Comparison of ENCODE assay signal across 20 cellular contexts in genomic region chr10:7423521-7423920, GRCh38. TPM values are rescaled to one million over a fixed set of nuclear protein-coding genes. Genes with fewer than 3 reads are reported as not detected.
DNase-seq lines count a peak whose midpoint lies in the region; ATAC-seq and TF ChIP-seq lines count a peak whose summit lies in the region.
"Had no signal": no experiment of that assay in that cellular context is flagged by ENCODE, and none has a peak within 500 bp of the region (broad histone marks: within the 10 kb centered on the region; RNA-seq: fewer than 3 reads in every experiment).

No MANE protein-coding gene starts in this region.

- H3K36me3 ChIP-seq in HUES6 (ENCODE audit: control insufficient read depth, insufficient read depth, low read length) (no peaks in the 10 kb centered on the region), PC-3 (ENCODE audit: low read depth, low read length) (no peaks in the 10 kb centered on the region)
- H3K36me3 ChIP-seq: BLaER1, Peyer's patch, SJSA1 had no signal

- peak overlapping the region; percentile 45 for H3K4me2 ChIP-seq in PC-3 (ENCODE audit: low read length)
- H3K4me2 ChIP-seq: BLaER1 had no signal

- CTCF ChIA-PET in PC-3 (lab: Charles Lee), result interaction anchor here (0.6 kb wide), 1 partner anchor 12 kb away, joined by 5 read pairs; no protein-coding TSS in a partner anchor

- H3K27ac ChIP-seq in HUES6 (ENCODE audit: low read depth, low read length), result no peak overlapping the region
- H3K27ac ChIP-seq in PC-3 (ENCODE audit: low read length), result peak overlapping the region; percentile 56
- H3K27ac ChIP-seq: BLaER1, Peyer's patch, SJSA1 had no signal

- DNase-seq in ELF-1 (ENCODE audit: low read depth, low spot score) (peak; percentile 32), PC-3 (peak; percentile 47), iPS-NIHi11 (ENCODE audit: low spot score) (peak; percentile 32), HCEC 1CT (no peak), NCI-H526 (lab: John Stamatoyannopoulos, UW) (no peak), progenitor cell of endocrine pancreas (ENCODE audit: low spot score, unreplicated experiment) (no peak)
- DNase-seq: Calu3; CD4-positive, alpha-beta memory T cell; DMS53; GOT3; KBM-7; NCI-H1105 treated with DMSO at 0.1 percent for 48 hours; NCI-H187; NCI-H2107; NCI-H226; Peyer's patch had no signal

- H3K27me3 Mint-ChIP-seq in progenitor cell of endocrine pancreas, result peaks cover 52% of the 10 kb centered on the region
- H3K27me3 Mint-ChIP-seq: CD4-positive, alpha-beta memory T cell had no signal

- no peak overlapping the region for H3K27ac Mint-ChIP-seq in progenitor cell of endocrine pancreas

- H3K9me3 ChIP-seq in HUES6 (ENCODE audit: control insufficient read depth, insufficient read depth, low read depth, low read length), result no peaks in the 10 kb centered on the region
- H3K9me3 ChIP-seq in PC-3 (ENCODE audit: low read length), result no peaks in the 10 kb centered on the region
- H3K9me3 ChIP-seq: Peyer's patch, SJSA1 had no signal

- H3K4me1 ChIP-seq in HUES6 (ENCODE audit: control insufficient read depth, insufficient read depth, low read length) (peaks cover 38% of the 10 kb centered on the region), PC-3 (ENCODE audit: insufficient read depth, low read length) (peaks cover 24% of the 10 kb centered on the region)
- H3K4me1 ChIP-seq: BLaER1, Peyer's patch, SJSA1 had no signal

- no peaks in the 10 kb centered on the region for H4K20me1 ChIP-seq in PC-3 (ENCODE audit: low read length)
- H4K20me1 ChIP-seq: BLaER1 had no signal

- no peaks in the 10 kb centered on the region for H3F3A ChIP-seq in PC-3 (ENCODE audit: low read length, unreplicated experiment)

- H3K27me3 ChIP-seq in HUES6 (ENCODE audit: control insufficient read depth, insufficient read depth, low read length) (peaks cover 25% of the 10 kb centered on the region), PC-3 (ENCODE audit: low read length) (no peaks in the 10 kb centered on the region)
- H3K27me3 ChIP-seq: BLaER1, Peyer's patch, SJSA1 had no signal

- H3K79me2 ChIP-seq in PC-3 (ENCODE audit: low read length), result no peaks in the 10 kb centered on the region

- H3K4me3 ChIP-seq in HUES6 (ENCODE audit: low read depth, low read length) (peak overlapping the region; percentile 28), PC-3 (ENCODE audit: low read length) (no peak overlapping the region)
- H3K4me3 ChIP-seq: BLaER1, Peyer's patch, SJSA1 had no signal

- POLR2A ChIA-PET in PC-3 (lab: Charles Lee; ENCODE audit: unreplicated experiment), result no interaction called here

- BruUV-seq in PC-3 (replicated peaks; lab: Mats Ljungman, UMichigan), result no TSS peak

- intact Hi-C loops in PC-3 (cut with micrococcal nuclease), result no loop called here

- ATAC-seq in PC-3 (peak; percentile 59), HG02870 (IDR thresholded peaks at IDR 0.05; ENCODE audit: unreplicated experiment) (no peak)

- H2AFZ ChIP-seq in PC-3 (ENCODE audit: low read length), result no peak overlapping the region

- no peaks in the 10 kb centered on the region for H3K9me3 Mint-ChIP-seq in progenitor cell of endocrine pancreas (ENCODE audit: low read depth)
- H3K9me3 Mint-ChIP-seq: CD4-positive, alpha-beta memory T cell had no signal

- H3K4me1 Mint-ChIP-seq in progenitor cell of endocrine pancreas (ENCODE audit: low read depth), result peaks cover 6% of the 10 kb centered on the region

- no peaks in the 10 kb centered on the region for H3K36me3 Mint-ChIP-seq in progenitor cell of endocrine pancreas (ENCODE audit: insufficient read depth)
- H3K36me3 Mint-ChIP-seq: CD4-positive, alpha-beta memory T cell had no signal

- no peak overlapping the region for H3K9ac ChIP-seq in HUES6 (ENCODE audit: low read length)
- H3K9ac ChIP-seq in PC-3 (ENCODE audit: low read length), result peak overlapping the region; percentile 3; the same call in 1 of the 2 replicates
- H3K9ac ChIP-seq: BLaER1 had no signal

- H3K4me3 Mint-ChIP-seq in progenitor cell of endocrine pancreas (ENCODE audit: low read depth), result no peak overlapping the region
- H3K4me3 Mint-ChIP-seq: CD4-positive, alpha-beta memory T cell had no signal

- H3K9me2 ChIP-seq in PC-3 (replicated peaks; ENCODE audit: low read length), result no peaks in the 10 kb centered on the region

- TF ChIP-seq CTCF in PC-3 (conservative IDR thresholded peaks at IDR 0.05; ENCODE audit: low read depth, low read length), result no peak
- no peak for TF ChIP-seq CTCF in progenitor cell of endocrine pancreas (IDR thresholded peaks at IDR 0.05; ENCODE audit: unreplicated experiment)

RNA-seq across cellular contexts. Expression of gene SFMBT2, which starts 12.7 kb away (rescaled TPM):
- total RNA-seq in PC-3 (2014; rRNA removed) (1.9 and 2.1 TPM in 2 replicates), progenitor cell of endocrine pancreas (8.2 and 9.1 TPM in 2 replicates)

Comparison
In these comparisons a context has a peak if more than half of its experiments do, and no peak if none do; other contexts are left out.
1. DNase-seq: peak in ELF-1 (single experiment), PC-3 (single experiment) and iPS-NIHi11 (single experiment); none in HCEC 1CT (single experiment), NCI-H526 (0 of 2) and progenitor cell of endocrine pancreas (single experiment).